In genomic region chr14:68640293-68640574, GRCh38 we compare ENCODE assay signal across 24 cellular contexts.
"Had no signal": no experiment of that assay in that cellular context is flagged by ENCODE, and none has a peak within 500 bp of the region (broad histone marks: within the 10 kb centered on the region; RNA-seq: fewer than 3 reads in every experiment).

No MANE protein-coding gene starts in this region.

- H3K4me2 ChIP-seq: hepatocyte, neural progenitor cell, smooth muscle cell had no signal

- H3K79me2 ChIP-seq: hepatocyte, parathyroid adenoma had no signal

- ATAC-seq: natural killer cell; stimulated activated memory B cell treated with anti-CD40 and anti-IgM and Interleukin-4, amounts not matched to agents 10 μg/mL and 1 μg/mL and 100 μg/mL, for 72 hours; stimulated activated naive CD8-positive, alpha-beta T cell treated with anti-CD3 and anti-CD28 coated beads, Interleukin-15, amount 100 ng/mL, for 72 hours had no signal

- H3K4me1 ChIP-seq: parathyroid adenoma had no signal

- H3K36me3 ChIP-seq: left ventricle myocardium inferior, neural progenitor cell, neutrophil, tibial nerve, upper lobe of left lung had no signal

- H3K27me3 ChIP-seq: hepatocyte, neural progenitor cell, neutrophil, tibial nerve, upper lobe of left lung had no signal

- DNase-seq: islet precursor cell; left ventricle myocardium inferior; mesendoderm; naive B cell; natural killer cell; nephron progenitor cell; occipital lobe; psoas muscle; stimulated activated CD4-positive, alpha-beta T cell treated with anti-CD3 and anti-CD28 coated beads, Interleukin-1b, Interleukin-23, amount 100 ng/mL, for 48 hours; stimulated activated CD4-positive, alpha-beta T cell treated with anti-CD3 and anti-CD28 coated beads, Interleukin-2, amount 100 ng/mL, for 48 hours; stimulated activated CD4-positive, alpha-beta T cell treated with anti-CD3 and anti-CD28 coated beads, Interleukin-4, amount 100 ng/mL, for 4 hours; stimulated activated CD8-positive, alpha-beta memory T cell treated with anti-CD3 and anti-CD28 coated beads, Interleukin-4, amount 100 ng/mL, for 48 hours; stimulated activated naive CD4-positive, alpha-beta T cell treated with Interleukin-2 at 50 U/mL for 16 hours; stimulated activated naive CD8-positive, alpha-beta T cell treated with anti-CD3 and anti-CD28 coated beads, Interleukin-15, amount 100 ng/mL, for 72 hours; substantia nigra; upper lobe of left lung had no signal

- H2AFZ ChIP-seq: hepatocyte, neural progenitor cell, parathyroid adenoma had no signal

- H3K27ac ChIP-seq: neural progenitor cell, neutrophil, parathyroid adenoma had no signal

- H3K9ac ChIP-seq: neural progenitor cell, parathyroid adenoma had no signal

- H3K9me3 ChIP-seq: neutrophil had no signal

- H3K4me3 ChIP-seq: hepatocyte, left ventricle myocardium inferior, lung, neural progenitor cell, psoas muscle, smooth muscle cell, tibial nerve, upper lobe of left lung had no signal
